1 cellular context compared by ENCODE assay signal in genomic region chr10:14601872-14602725, GRCh38.
TF ChIP-seq lines count a peak whose summit lies in the region.

No MANE protein-coding gene starts in this region.

TF ChIP-seq in H1, 55 proteins besides CTCF, POLR2A, EP300 and RAD21 (continued from another document):
- no peak for TF ChIP-seq CHD7 (IDR thresholded peaks at IDR 0.05; ENCODE audit: insufficient replicate concordance, low read length)
- TF ChIP-seq EZH2 (IDR thresholded peaks at IDR 0.05; ENCODE audit: low read depth, low read length, severe bottlenecking): no peak
- TF ChIP-seq KDM1A (IDR thresholded peaks at IDR 0.05; ENCODE audit: borderline replicate concordance, low read length): no peak
- TF ChIP-seq SIN3A (conservative IDR thresholded peaks at IDR 0.05 in 1 of 2, IDR thresholded peaks at IDR 0.05 in 1 of 2; ENCODE audit: low read depth in 1 of 2, low read length in 2 of 2): no peak
- TF ChIP-seq CEBPB (IDR thresholded peaks at IDR 0.05; ENCODE audit: low read depth, low read length): peak; percentile 72; the same call in 1 of the 2 replicates
- no peak for TF ChIP-seq NRF1 (IDR thresholded peaks at IDR 0.05; ENCODE audit: low read depth, low read length)
